In the genomic region with DNA sequence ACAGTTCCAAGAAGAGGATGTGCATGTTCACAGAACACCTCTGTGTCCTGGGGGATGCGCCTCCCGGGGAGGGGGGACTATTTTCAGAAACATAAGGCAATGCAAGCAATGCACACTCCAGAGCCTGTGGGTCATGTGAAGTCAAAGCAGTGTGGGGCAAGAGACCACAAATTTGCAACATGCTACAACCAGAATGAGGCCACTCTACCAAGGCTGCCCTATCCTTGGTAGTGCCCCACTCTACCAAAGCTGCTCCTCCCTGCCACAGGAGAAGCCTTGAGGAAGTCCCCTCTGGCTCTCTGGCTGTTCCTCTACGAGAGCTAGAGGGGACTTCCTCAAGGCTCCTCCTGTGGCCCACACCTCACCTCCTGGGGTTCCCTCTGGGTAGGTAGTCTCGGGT, we compare ENCODE assay signal across 24 cellular contexts.
"Had no signal": no experiment of that assay in that cellular context is flagged by ENCODE, and none has a peak within 500 bp of the region (broad histone marks: within the 10 kb centered on the region; RNA-seq: fewer than 3 reads in every experiment).

No MANE protein-coding gene starts in this region.

- H3K4me3 ChIP-seq: gastrocnemius medialis, left ventricle myocardium inferior, ovary, right lobe of liver, tibial nerve had no signal

- H3K27me3 ChIP-seq: gastrocnemius medialis, ovary, right lobe of liver, tibial nerve had no signal

- H3K27me3 Mint-ChIP-seq: activated CD4-positive, alpha-beta T cell treated with anti-CD3 and anti-CD28 coated beads for 36 hours; activated naive CD4-positive, alpha-beta T cell treated with anti-CD3 and anti-CD28 coated beads, Interleukin-2, amount 50 U/mL, for 24 hours; activated naive CD8-positive, alpha-beta T cell treated with anti-CD3 and anti-CD28 coated beads, Interleukin-2, amount 50 U/mL, for 24 hours; effector memory CD8-positive, alpha-beta T cell; progenitor cell of endocrine pancreas had no signal

- H3K36me3 Mint-ChIP-seq: activated naive CD4-positive, alpha-beta T cell treated with anti-CD3 and anti-CD28 coated beads, Interleukin-2, amount 50 U/mL, for 24 hours had no signal

- H3K9me3 ChIP-seq: gastrocnemius medialis, left ventricle myocardium inferior, ovary, right lobe of liver, tibial nerve had no signal

- H3K4me3 Mint-ChIP-seq: activated CD4-positive, alpha-beta T cell treated with anti-CD3 and anti-CD28 coated beads for 36 hours; activated CD8-positive, alpha-beta memory T cell treated with anti-CD3 and anti-CD28 coated beads, Interleukin-2, amount 10 ng/mL, durations not matched to agents 7 days and 5 days; activated CD8-positive, alpha-beta T cell treated with anti-CD3 and anti-CD28 coated beads, Interleukin-2, amount 10 ng/mL, durations not matched to agents 7 days and 5 days; activated naive CD4-positive, alpha-beta T cell treated with anti-CD3 and anti-CD28 coated beads, Interleukin-2, amount 50 U/mL, for 24 hours; activated naive CD8-positive, alpha-beta T cell treated with anti-CD3 and anti-CD28 coated beads, Interleukin-2, amount 50 U/mL, for 24 hours; effector memory CD8-positive, alpha-beta T cell; nephron had no signal

- H3K36me3 ChIP-seq: ovary, right lobe of liver had no signal

- ATAC-seq: activated CD4-positive, alpha-beta T cell treated with anti-CD3 and anti-CD28 coated beads for 36 hours; activated CD8-positive, alpha-beta memory T cell treated with anti-CD3 and anti-CD28 coated beads, Interleukin-2, amount 10 ng/mL, durations not matched to agents 7 days and 5 days; activated CD8-positive, alpha-beta T cell treated with anti-CD3 and anti-CD28 coated beads, Interleukin-2, amount 10 ng/mL, durations not matched to agents 7 days and 5 days; activated naive CD8-positive, alpha-beta T cell treated with anti-CD3 and anti-CD28 coated beads, Interleukin-2, amount 50 U/mL, for 24 hours; effector memory CD8-positive, alpha-beta T cell; gastrocnemius medialis; right lobe of liver had no signal

- H3K9me3 Mint-ChIP-seq: activated naive CD4-positive, alpha-beta T cell treated with anti-CD3 and anti-CD28 coated beads, Interleukin-2, amount 50 U/mL, for 24 hours; activated naive CD8-positive, alpha-beta T cell treated with anti-CD3 and anti-CD28 coated beads, Interleukin-2, amount 50 U/mL, for 24 hours; activated T-helper 2 cell treated with anti-CD3 and anti-CD28 coated beads, Interferon-gamma antibody, Interleukin-2, Interleukin-4, amounts not matched to agents 10 μg/mL and 5 μg/mL and 100 μg/mL, durations not matched to agents 14 hours and 24 hours and 36 hours; effector memory CD8-positive, alpha-beta T cell; nephron had no signal

- H3K27ac ChIP-seq: gastrocnemius medialis, left ventricle myocardium inferior, ovary, right lobe of liver had no signal

- H3K27ac Mint-ChIP-seq: activated CD4-positive, alpha-beta T cell treated with anti-CD3 and anti-CD28 coated beads for 36 hours; activated CD8-positive, alpha-beta memory T cell treated with anti-CD3 and anti-CD28 coated beads, Interleukin-2, amount 10 ng/mL, durations not matched to agents 7 days and 5 days; activated CD8-positive, alpha-beta T cell treated with anti-CD3 and anti-CD28 coated beads, Interleukin-2, amount 10 ng/mL, durations not matched to agents 7 days and 5 days; activated naive CD4-positive, alpha-beta T cell treated with anti-CD3 and anti-CD28 coated beads, Interleukin-2, amount 50 U/mL, for 24 hours; activated naive CD8-positive, alpha-beta T cell treated with anti-CD3 and anti-CD28 coated beads, Interleukin-2, amount 50 U/mL, for 24 hours; activated T-helper 2 cell treated with anti-CD3 and anti-CD28 coated beads, Interferon-gamma antibody, Interleukin-2, Interleukin-4, amounts not matched to agents 10 μg/mL and 5 μg/mL and 100 μg/mL, durations not matched to agents 14 hours and 24 hours and 36 hours; effector memory CD8-positive, alpha-beta T cell; nephron; progenitor cell of endocrine pancreas had no signal

- DNase-seq: activated CD4-positive, alpha-beta T cell treated with anti-CD3 and anti-CD28 coated beads for 36 hours; activated CD4-positive, CD25-positive, alpha-beta regulatory T cell; activated CD8-positive, alpha-beta memory T cell treated with anti-CD3 and anti-CD28 coated beads, Interleukin-2, amount 10 ng/mL, durations not matched to agents 7 days and 5 days; activated CD8-positive, alpha-beta T cell treated with anti-CD3 and anti-CD28 coated beads, Interleukin-2, amount 10 ng/mL, durations not matched to agents 7 days and 5 days; activated naive CD8-positive, alpha-beta T cell treated with anti-CD3 and anti-CD28 coated beads, Interleukin-2, amount 50 U/mL, for 24 hours; activated T-cell treated with anti-CD3 and anti-CD28 coated beads, Interleukin-2, amount 50 U/mL, for 48 hours; amygdala; caudate nucleus; cortex of kidney; effector memory CD8-positive, alpha-beta T cell; erythroblast; gastrocnemius medialis; glutamatergic neuron; islet precursor cell; left ventricle myocardium inferior; ovary; right lobe of liver; stimulated activated CD4-positive, alpha-beta T cell treated with anti-CD3 and anti-CD28 coated beads, Interleukin-2, amount 100 ng/mL, for 48 hours; stimulated activated naive CD4-positive, alpha-beta T cell treated with Interleukin-2 at 50 U/mL for 16 hours had no signal
